In the genomic region with DNA sequence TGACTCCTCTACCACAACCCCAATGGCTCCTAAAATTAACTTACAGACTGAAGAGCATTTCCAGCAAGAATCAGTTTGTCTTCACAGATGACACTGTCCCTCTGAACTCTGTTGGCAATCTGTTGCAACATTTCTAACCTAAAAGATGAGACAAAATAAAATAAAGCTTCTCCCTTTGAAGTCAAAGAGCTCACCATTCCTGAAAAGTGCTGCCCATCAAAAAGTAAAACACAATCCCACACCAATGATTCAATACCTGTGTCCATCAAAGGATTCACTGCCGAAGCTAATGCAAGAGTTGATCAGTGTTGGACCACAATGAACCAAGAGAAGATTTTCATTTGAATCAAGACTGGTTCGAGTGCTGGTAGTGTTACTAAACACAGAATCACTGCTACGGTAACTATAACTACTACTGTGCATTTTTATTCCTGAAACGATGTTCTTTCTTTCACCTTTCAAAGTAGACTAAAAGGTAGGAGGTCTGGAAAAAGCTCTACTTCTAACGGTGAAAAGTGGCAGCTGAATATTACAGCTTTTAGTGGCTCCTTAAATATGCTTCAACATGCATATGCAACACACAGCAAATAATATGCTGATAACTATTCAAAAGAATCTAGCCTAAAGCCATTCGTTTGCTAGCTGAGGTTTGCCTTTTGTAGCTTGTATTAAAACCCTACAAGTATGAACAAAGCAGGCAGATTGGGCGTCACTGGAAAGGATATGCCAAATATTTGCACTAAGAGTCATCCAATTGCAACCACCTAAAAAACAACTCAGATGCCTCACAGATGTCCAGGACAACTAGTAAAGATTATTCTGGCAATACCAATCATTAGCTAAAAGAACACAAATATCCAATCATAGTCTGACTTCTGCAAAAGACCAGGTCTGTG, we compare ENCODE assay signal across 8 cellular contexts. TPM values are rescaled to one million over a fixed set of nuclear protein-coding genes. Genes with fewer than 3 reads are reported as not detected.
DNase-seq lines count a peak whose midpoint lies in the region; ATAC-seq and TF ChIP-seq lines count a peak whose summit lies in the region.

A gene (minus strand): TSS at position 524 of the 896 bp plus-strand sequence.

- H3K4me3 ChIP-seq in kidney epithelial cell (ENCODE audit: low read depth, low read length) = no peak within 1 kb of the TSS
- H3K4me3 ChIP-seq in thymus (ENCODE audit: low read length) = no peak within 1 kb of the TSS

- in situ Hi-C loops in GM13977 (cut with MboI; ENCODE audit: low pct_unique_long_range_greater_than_20kb, low sequenced_read_pairs, unreplicated experiment) = loop anchor here (10.0 kb wide), 1 partner anchor 52 kb away; no protein-coding TSS in a partner anchor

- no peaks in the 10 kb centered on the region for H3K9me3 ChIP-seq in thymus (ENCODE audit: control insufficient read depth)

- TF ChIP-seq CTCF in kidney epithelial cell (IDR thresholded peaks at IDR 0.05; ENCODE audit: insufficient read depth, low read length, poor library complexity, severe bottlenecking) (no peak), GM20000 (IDR thresholded peaks at IDR 0.05; ENCODE audit: extremely low read depth, missing control alignments) (no peak), GM13977 (IDR thresholded peaks at IDR 0.05; ENCODE audit: extremely low read depth, insufficient read depth, missing control alignments) (no peak)

- DNase-seq in HT1080 (ENCODE audit: low read depth) (peak; percentile 87), brain pericyte (ENCODE audit: low read depth, low spot score) (peak; percentile 47), kidney epithelial cell (ENCODE audit: low read depth) (peak; percentile 42), GOT3 (lab: John Stamatoyannopoulos, UW) (no peak), GM20000 (ENCODE audit: low spot score) (no peak), GM13977 (ENCODE audit: low spot score) (no peak)

- no peaks in the 10 kb centered on the region for H3K27me3 ChIP-seq in kidney epithelial cell (ENCODE audit: control insufficient read depth, insufficient read depth, low read length)
- H3K27me3 ChIP-seq in thymus (ENCODE audit: control insufficient read depth, insufficient read depth) = no peaks in the 10 kb centered on the region

- H3K4me1 ChIP-seq in thymus (ENCODE audit: control insufficient read depth, insufficient read depth, low read length) = no peaks in the 10 kb centered on the region

- ATAC-seq in HG03520 (IDR thresholded peaks at IDR 0.05; ENCODE audit: unreplicated experiment) = no peak

- WGBS in thymus = 95% methylated on average over 7 of the region's 7 CpGs

- H3K36me3 ChIP-seq in kidney epithelial cell (ENCODE audit: control insufficient read depth, insufficient read depth, low read length) = peaks cover 2% of the 10 kb centered on the region
- no peaks in the 10 kb centered on the region for H3K36me3 ChIP-seq in thymus (ENCODE audit: control insufficient read depth, insufficient read depth)

- H3K27ac ChIP-seq in thymus (ENCODE audit: low read depth) = peak within 1 kb of the TSS; percentile 31

RNA-seq across cellular contexts. Expression of the gene that starts here (rescaled TPM):
- 98.5 and 114 TPM in 2 replicates for total RNA-seq in HT1080 (2014; rRNA removed; shearing (Covaris generic))
- 22.7 and 25.3 TPM in 2 replicates for polyA plus RNA-seq in HT1080 (2015; cell fraction: cytosol; rRNA removed)
- 432 and 470 TPM in 2 replicates for polyA plus RNA-seq in HT1080 (2015; cell fraction: nucleus; rRNA removed)
- 91.3 and 108 TPM in 2 replicates for total RNA-seq in kidney epithelial cell
- polyA plus RNA-seq in thymus = 311 TPM

Comparison
In these comparisons a context has a peak if more than half of its experiments do, and no peak if none do; other contexts are left out.
1. DNase-seq: peak in HT1080 (single experiment), brain pericyte (single experiment) and kidney epithelial cell (single experiment); none in GOT3 (single experiment), GM20000 (single experiment) and GM13977 (single experiment).